Comparison of ENCODE assay signal across 14 cellular contexts in genomic region chr3:172333692-172334457, GRCh38.
DNase-seq lines count a peak whose midpoint lies in the region; ATAC-seq and TF ChIP-seq lines count a peak whose summit lies in the region.
"Had no signal": no experiment of that assay in that cellular context is flagged by ENCODE, and none has a peak within 500 bp of the region (broad histone marks: within the 10 kb centered on the region; RNA-seq: fewer than 3 reads in every experiment).

No MANE protein-coding gene starts in this region.

- POLR2A ChIA-PET in GM10248 (lab: Yijun Ruan, JAX), result no interaction called here

- DNase-seq in astrocyte of the spinal cord (ENCODE audit: low read depth, low spot score) (no peak), mesothelial cell of epicardium (ENCODE audit: low spot score in 2 of 2, unreplicated experiment in 2 of 2) (no peak), GM10248 (ENCODE audit: extremely low spot score) (no peak), NCI-H2171 (lab: John Stamatoyannopoulos, UW) (no peak)
- DNase-seq: dorsolateral prefrontal cortex; foreskin fibroblast; HCEC 1CT; stimulated activated CD4-positive, alpha-beta T cell treated with anti-CD3 and anti-CD28 coated beads, Interleukin-4, amount 100 ng/mL, for 4 hours had no signal

- CTCF ChIA-PET in GM10248 (lab: Yijun Ruan, JAX), result interaction anchor here (1.4 to 5.1 kb wide), 8 partner anchors 8 to 333 kb away, joined by 3 to 97 read pairs (median 20); partner anchors contain the start of gene FNDC3B

- no peaks in the 10 kb centered on the region for H3K9me3 Mint-ChIP-seq in mesothelial cell of epicardium
- H3K9me3 Mint-ChIP-seq: activated naive CD4-positive, alpha-beta T cell treated with anti-CD3 and anti-CD28 coated beads, Interleukin-2, amount 50 U/mL, for 24 hours; brain had no signal

- no peak overlapping the region for H3K4me3 Mint-ChIP-seq in mesothelial cell of epicardium
- H3K4me3 Mint-ChIP-seq: activated naive CD4-positive, alpha-beta T cell treated with anti-CD3 and anti-CD28 coated beads, Interleukin-2, amount 50 U/mL, for 24 hours; brain had no signal

- in situ Hi-C loops in astrocyte of the spinal cord (cut with HindIII; ENCODE audit: low sequenced_read_pairs), result no loop called here

- H3K27ac ChIP-seq in C4-2B, result no peak overlapping the region
- H3K27ac ChIP-seq: dorsolateral prefrontal cortex had no signal

- H3K27ac Mint-ChIP-seq in mesothelial cell of epicardium, result peak overlapping the region; percentile 23
- H3K27ac Mint-ChIP-seq: activated naive CD4-positive, alpha-beta T cell treated with anti-CD3 and anti-CD28 coated beads, Interleukin-2, amount 50 U/mL, for 24 hours had no signal

- peaks cover 40% of the 10 kb centered on the region for H3K36me3 Mint-ChIP-seq in mesothelial cell of epicardium

- H3K4me3 ChIP-seq in astrocyte of the spinal cord (ENCODE audit: low read depth, low read length), result no peak overlapping the region
- H3K4me3 ChIP-seq: dorsolateral prefrontal cortex, GM12878 had no signal

- no peaks in the 10 kb centered on the region for H3K27me3 Mint-ChIP-seq in mesothelial cell of epicardium (ENCODE audit: low read depth)
- H3K27me3 Mint-ChIP-seq: activated naive CD4-positive, alpha-beta T cell treated with anti-CD3 and anti-CD28 coated beads, Interleukin-2, amount 50 U/mL, for 24 hours had no signal

- H3K4me1 Mint-ChIP-seq in mesothelial cell of epicardium, result peaks cover 2% of the 10 kb centered on the region

- TF ChIP-seq CTCF in C4-2B (conservative IDR thresholded peaks at IDR 0.05), result peak; percentile 48
- TF ChIP-seq CTCF in GM12873 (IDR thresholded peaks at IDR 0.05; ENCODE audit: insufficient read depth, low read depth, low read length, missing control alignments), result peak; percentile 7
- TF ChIP-seq CTCF in astrocyte of the spinal cord (IDR thresholded peaks at IDR 0.05; ENCODE audit: low read depth, low read length), result peak; percentile 23
- TF ChIP-seq CTCF in mesothelial cell of epicardium (IDR thresholded peaks at IDR 0.05; ENCODE audit: unreplicated experiment), result no peak
- TF ChIP-seq CTCF in GM10248 (IDR thresholded peaks at IDR 0.05; ENCODE audit: control extremely low read depth, extremely low read depth, low read depth, missing control alignments), result no peak

- ATAC-seq in GM19023 (IDR thresholded peaks at IDR 0.05; ENCODE audit: unreplicated experiment), result no peak
- ATAC-seq: GM12878 had no signal

Comparison
In these comparisons a context has a peak if more than half of its experiments do, and no peak if none do; other contexts are left out.
1. CTCF ChIP-seq: peak in C4-2B (single experiment), GM12873 (single experiment) and astrocyte of the spinal cord (single experiment); none in mesothelial cell of epicardium (single experiment) and GM10248 (single experiment).